Comparison of ENCODE assay signal across 31 cellular contexts in the genomic region with DNA sequence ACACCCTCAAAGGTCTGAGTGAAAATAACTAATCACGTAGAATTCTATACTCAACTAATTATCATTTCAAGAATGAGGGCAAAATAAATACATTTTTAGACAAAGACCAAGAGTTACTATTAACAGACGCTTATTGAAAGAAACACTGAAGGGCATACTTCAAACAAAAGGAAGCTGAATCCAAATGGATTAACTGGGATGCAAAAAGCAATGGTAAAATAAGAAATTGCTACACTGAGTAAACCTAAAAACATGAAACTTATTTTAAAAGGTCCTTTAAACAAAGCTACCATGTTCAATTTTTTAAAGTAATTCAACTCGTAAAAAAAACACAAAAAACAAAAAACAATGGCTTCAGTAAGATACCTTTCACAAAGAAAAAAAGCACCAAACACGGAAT.
"Had no signal": no experiment of that assay in that cellular context is flagged by ENCODE, and none has a peak within 500 bp of the region (broad histone marks: within the 10 kb centered on the region; RNA-seq: fewer than 3 reads in every experiment).

No MANE protein-coding gene starts in this region.

- H3K9me3 ChIP-seq: lower lobe of right lung, neutrophil, suprapubic skin, tibial artery, upper lobe of right lung had no signal

- DNase-seq: activated CD4-positive, alpha-beta memory T cell treated with anti-CD3 and anti-CD28 coated beads, Interleukin-2, amount 10 ng/mL, durations not matched to agents 7 days and 5 days; activated CD4-positive, alpha-beta T cell treated with anti-CD3 and anti-CD28 coated beads, Interleukin-2, amount 10 ng/mL, durations not matched to agents 7 days and 5 days; activated CD4-positive, CD25-positive, alpha-beta regulatory T cell treated with anti-CD3 and anti-CD28 coated beads, Interleukin-2, amount 50 U/mL, for 72 hours; activated CD8-positive, alpha-beta memory T cell treated with anti-CD3 and anti-CD28 coated beads, Interleukin-2, amount 50 U/mL, for 48 hours; activated gamma-delta T cell treated with Interleukin-2 at 50 U/mL for 16 hours; activated naive CD4-positive, alpha-beta T cell treated with anti-CD3 and anti-CD28 coated beads, Interleukin-2, amount 50 U/mL, for 16 hours; activated T-cell treated with anti-CD3 and anti-CD28 coated beads, Interleukin-2, amount 50 U/mL, for 24 hours; amniotic stem cell; brain microvascular endothelial cell; caudate nucleus; cortex of kidney; effector memory CD8-positive, alpha-beta T cell; foreskin fibroblast; head of caudate nucleus; hypothalamus; kidney glomerular epithelial cell; lower lobe of right lung; mesenchymal stem cell; spleen; stimulated activated naive CD4-positive, alpha-beta T cell; T-cell; T-helper 9 cell; tibial artery; upper lobe of right lung; WERI-Rb-1 had no signal

- H3K4me3 ChIP-seq: lower lobe of right lung, spleen, suprapubic skin, tibial artery, upper lobe of right lung had no signal

- H3K27ac ChIP-seq: brain microvascular endothelial cell, lower lobe of right lung, neutrophil, spleen, tibial artery, upper lobe of right lung, WERI-Rb-1 had no signal

- H3K27me3 ChIP-seq: brain microvascular endothelial cell, neutrophil, spleen, suprapubic skin, tibial artery, upper lobe of right lung had no signal

- FAIRE-seq: astrocyte had no signal

- H3K36me3 ChIP-seq: brain microvascular endothelial cell, neutrophil, WERI-Rb-1 had no signal

- H3K4me1 ChIP-seq: lower lobe of right lung, spleen had no signal

- ATAC-seq: effector memory CD8-positive, alpha-beta T cell; esophagus mucosa; left lobe of liver; lower lobe of right lung; natural killer cell treated with Interleukin-12 subunit alpha and Interleukin-12 subunit beta and Interleukin-15 and Interleukin-18, amount 100 ng/mL, for 72 hours; T-cell; upper lobe of right lung had no signal
